In the genomic region with DNA sequence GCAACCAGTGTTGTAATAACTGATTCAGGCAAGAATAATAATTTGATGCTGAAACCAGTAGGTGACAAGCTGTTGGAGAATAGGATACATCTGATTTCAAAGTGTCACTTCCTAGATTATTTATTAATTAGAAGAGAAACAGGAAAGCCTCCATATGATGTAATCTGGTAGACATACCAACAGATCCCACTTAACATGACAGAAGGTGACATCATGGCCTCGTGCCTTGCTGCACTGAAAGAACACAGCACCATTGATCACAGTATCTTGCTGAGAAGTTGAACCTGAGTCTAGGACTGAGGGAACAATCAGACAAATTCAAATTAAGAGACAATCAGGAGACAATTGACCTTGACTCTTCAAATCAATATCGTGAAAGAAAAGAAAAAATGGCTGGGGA, we compare ENCODE assay signal across 9 cellular contexts.
"Had no signal": no experiment of that assay in that cellular context is flagged by ENCODE, and none has a peak within 500 bp of the region (broad histone marks: within the 10 kb centered on the region; RNA-seq: fewer than 3 reads in every experiment).

No MANE protein-coding gene starts in this region.

- DNase-seq: activated CD4-positive, alpha-beta T cell treated with anti-CD3 and anti-CD28 coated beads, Interleukin-2, amount 50 U/mL, for 4 hours; activated effector memory CD4-positive, alpha-beta T cell treated with anti-CD3 and anti-CD28 coated beads, Interleukin-2, amount 50 U/mL, for 16 hours; activated T-cell treated with anti-CD3 and anti-CD28 coated beads, Interleukin-2, amount 50 U/mL, for 4 hours; nephron progenitor cell; stimulated activated CD4-positive, alpha-beta T cell treated with anti-CD3 and anti-CD28 coated beads, Interleukin-4, amount 100 ng/mL, for 4 hours; stimulated activated naive CD8-positive, alpha-beta T cell treated with anti-CD3 and anti-CD28 coated beads, Interleukin-15, amount 100 ng/mL, for 72 hours; T-helper 17 cell; testis had no signal

- FAIRE-seq: bronchial epithelial cell had no signal

- H3K27me3 ChIP-seq: testis had no signal

- H3K27ac ChIP-seq: testis had no signal

- H3K9me3 ChIP-seq: testis had no signal

- H3K4me1 ChIP-seq: testis had no signal

- H3K4me3 ChIP-seq: testis had no signal
